In the genomic region with DNA sequence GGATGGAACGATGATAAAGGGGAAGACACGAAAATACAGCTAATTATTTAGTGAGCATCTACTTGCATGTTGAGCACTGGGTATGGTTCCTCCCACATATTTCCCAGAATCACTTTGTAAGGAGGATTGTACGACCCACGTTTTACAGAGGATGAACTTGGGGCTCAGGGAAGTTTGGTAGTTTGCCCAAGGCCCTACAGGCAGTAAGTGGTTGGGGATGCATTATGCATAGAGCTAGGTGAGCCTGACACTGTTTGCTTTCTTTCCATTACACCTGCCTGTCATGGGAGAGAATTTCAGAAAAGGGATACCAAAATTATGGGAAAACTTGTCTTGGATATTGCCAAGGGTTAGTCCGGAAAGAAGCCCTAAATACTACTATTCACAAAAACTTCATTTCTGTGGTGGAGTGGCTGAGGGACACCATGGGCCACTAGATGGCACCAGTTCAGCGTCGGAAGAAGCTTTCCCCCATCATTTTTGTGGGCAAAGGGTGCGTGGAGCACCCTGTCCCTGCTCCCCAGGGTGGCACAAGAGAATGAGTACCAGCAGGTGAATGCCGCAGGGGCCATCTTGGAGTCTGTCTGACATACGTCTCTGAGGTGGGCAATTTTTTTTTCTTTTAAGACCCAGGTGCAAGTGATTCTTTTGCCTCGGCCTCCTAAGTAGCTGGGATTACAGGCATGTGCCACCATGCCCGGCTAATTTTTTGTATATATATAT, we compare ENCODE assay signal across 8 cellular contexts. TPM values are rescaled to one million over a fixed set of nuclear protein-coding genes. Genes with fewer than 3 reads are reported as not detected.
DNase-seq lines count a peak whose midpoint lies in the region; ATAC-seq and TF ChIP-seq lines count a peak whose summit lies in the region.

No MANE protein-coding gene starts in this region.

- POLR2A ChIA-PET in AG04449 (lab: Yijun Ruan, JAX): interaction anchor here (0.7 kb wide), 1 partner anchor 253 kb away, joined by 4 read pairs; no protein-coding TSS in a partner anchor
- POLR2A ChIA-PET in activated CD4-positive, alpha-beta T cell treated with anti-CD3 and anti-CD28 coated beads for 36 hours (lab: Charles Lee): no interaction called here

- no peaks in the 10 kb centered on the region for H3K4me1 Mint-ChIP-seq in activated CD4-positive, alpha-beta T cell treated with anti-CD3 and anti-CD28 coated beads for 36 hours

- peaks cover 10% of the 10 kb centered on the region for H3K27me3 Mint-ChIP-seq in activated CD4-positive, alpha-beta T cell treated with anti-CD3 and anti-CD28 coated beads for 36 hours

- no peak overlapping the region for H3K27ac Mint-ChIP-seq in activated CD4-positive, alpha-beta T cell treated with anti-CD3 and anti-CD28 coated beads for 36 hours

- no peak overlapping the region for H2BK5ac ChIP-seq in mesenchymal stem cell (ENCODE audit: low read depth, low read length, poor library complexity, severe bottlenecking)

- no peak overlapping the region for H3K9ac ChIP-seq in mesenchymal stem cell (ENCODE audit: low read length)

- WGBS in mesenchymal stem cell: 53% methylated on average over 11 of the region's 12 CpGs

- no peak overlapping the region for H2AFZ ChIP-seq in mesenchymal stem cell (ENCODE audit: low read depth, low read length)

- no peak overlapping the region for H2BK12ac ChIP-seq in mesenchymal stem cell (ENCODE audit: low read length in 2 of 2)

- no peaks in the 10 kb centered on the region for H3K9me3 Mint-ChIP-seq in activated CD4-positive, alpha-beta T cell treated with anti-CD3 and anti-CD28 coated beads for 36 hours (ENCODE audit: low read depth)

- H3K27me3 ChIP-seq in mesenchymal stem cell (ENCODE audit: control insufficient read depth in 1 of 2, insufficient read depth in 1 of 2, low read length in 2 of 2): peaks cover 5 to 13% of the 10 kb centered on the region in 2 experiments

- H3K23ac ChIP-seq in mesenchymal stem cell (ENCODE audit: low read length in 2 of 2): no peak overlapping the region

- TF ChIP-seq CTCF in AG04449 (IDR thresholded peaks at IDR 0.05; ENCODE audit: insufficient read depth, low read length, missing control alignments): peak; percentile 86

- no peak overlapping the region for H2AK5ac ChIP-seq in mesenchymal stem cell (ENCODE audit: low read length, severe bottlenecking)

- H3K4ac ChIP-seq in mesenchymal stem cell (ENCODE audit: low read depth in 1 of 2, low read length in 2 of 2): no peak overlapping the region

- ATAC-seq in GM19468 (IDR thresholded peaks at IDR 0.05; ENCODE audit: extremely low read depth, unreplicated experiment): peak; percentile 58
- peak; percentile 61 for ATAC-seq in activated CD4-positive, alpha-beta T cell treated with anti-CD3 and anti-CD28 coated beads for 36 hours
- ATAC-seq in HG03095 (IDR thresholded peaks at IDR 0.05; ENCODE audit: unreplicated experiment): no peak

- H2BK120ac ChIP-seq in mesenchymal stem cell (ENCODE audit: low read depth, low read length): no peak overlapping the region

- H3K4me3 ChIP-seq in AG04449 (ENCODE audit: low read depth, low read length) (no peak overlapping the region), mesenchymal stem cell (ENCODE audit: insufficient read depth in 1 of 2, low read depth in 1 of 2, low read length in 2 of 2) (no peak overlapping the region)

- DNase-seq in AG04449 (ENCODE audit: low read depth, low spot score): no peak
- peak; percentile 28 for DNase-seq in NCI-H2227 treated with DMSO at 0.1 percent for 48 hours (lab: John Stamatoyannopoulos, UW)
- peak; percentile 70 for DNase-seq in activated CD4-positive, alpha-beta T cell treated with anti-CD3 and anti-CD28 coated beads for 36 hours
- DNase-seq in dedifferentiated amniotic fluid mesenchymal stem cell (ENCODE audit: extremely low spot score): peak; percentile 45
- peak; percentile 62 for DNase-seq in mesenchymal stem cell
- peak; percentile 12 to 60 (median 28) for DNase-seq in stimulated activated naive CD4-positive, alpha-beta T cell (lab: John Stamatoyannopoulos, UW)

- H3K9me3 ChIP-seq in mesenchymal stem cell (ENCODE audit: control insufficient read depth, low read length): no peaks in the 10 kb centered on the region

- H3K4me2 ChIP-seq in mesenchymal stem cell (ENCODE audit: low read length, poor library complexity, severe bottlenecking): no peak overlapping the region

- intact Hi-C loops in activated CD4-positive, alpha-beta T cell treated with anti-CD3 and anti-CD28 coated beads for 36 hours (cut with DNase I, micrococcal nuclease): loop anchor here (1.0 to 10.0 kb wide), 5 partner anchors 218 to 847 kb away; a partner anchor contains a TSS

- H4K91ac ChIP-seq in mesenchymal stem cell (ENCODE audit: low read length): no peak overlapping the region

- no peak overlapping the region for H2BK15ac ChIP-seq in mesenchymal stem cell (ENCODE audit: low read depth, poor library complexity, severe bottlenecking)

- CTCF ChIA-PET in AG04449 (lab: Yijun Ruan, JAX): interaction anchor here (0.7 to 12.0 kb wide), 41 partner anchors 9 to 847 kb away, joined by 3 to 349 read pairs (median 5); a partner anchor contains a TSS
- CTCF ChIA-PET in activated CD4-positive, alpha-beta T cell treated with anti-CD3 and anti-CD28 coated beads for 36 hours (lab: Charles Lee): interaction anchor here (0.6 to 10.7 kb wide), 19 partner anchors 10 to 985 kb away, joined by 3 to 107 read pairs (median 4); a partner anchor contains a TSS

- no peaks in the 10 kb centered on the region for H3K36me3 ChIP-seq in mesenchymal stem cell (ENCODE audit: control insufficient read depth in 1 of 2, insufficient read depth in 2 of 2, low read depth in 1 of 2, low read length in 2 of 2)

- no peak overlapping the region for H3K4me3 Mint-ChIP-seq in activated CD4-positive, alpha-beta T cell treated with anti-CD3 and anti-CD28 coated beads for 36 hours

- H3K36me3 Mint-ChIP-seq in activated CD4-positive, alpha-beta T cell treated with anti-CD3 and anti-CD28 coated beads for 36 hours (ENCODE audit: low read depth): no peaks in the 10 kb centered on the region

- no peak overlapping the region for H3K18ac ChIP-seq in mesenchymal stem cell (ENCODE audit: low read depth in 1 of 2, low read length in 2 of 2)

- H4K8ac ChIP-seq in mesenchymal stem cell (ENCODE audit: low read length): no peak overlapping the region

- no peaks in the 10 kb centered on the region for H3K79me1 ChIP-seq in mesenchymal stem cell (replicated peaks; ENCODE audit: low read length, poor library complexity, severe bottlenecking)

- no peak overlapping the region for H3K27ac ChIP-seq in mesenchymal stem cell (ENCODE audit: low read length, poor library complexity, severe bottlenecking)

- peaks cover 1% of the 10 kb centered on the region for H3K4me1 ChIP-seq in mesenchymal stem cell (ENCODE audit: control insufficient read depth, insufficient read depth, low read depth, low read length)

- H3K14ac ChIP-seq in mesenchymal stem cell (ENCODE audit: low read length in 2 of 2): no peak overlapping the region

RNA-seq across cellular contexts. Expression of a gene that starts 18.3 kb away (rescaled TPM):
- total RNA-seq in activated CD4-positive, alpha-beta T cell treated with anti-CD3 and anti-CD28 coated beads for 36 hours: 1,000 to 10,000 TPM; 2,340 to 2,373 TPM
- 4,053 TPM for polyA plus RNA-seq in mesenchymal stem cell (2013, experiment 1 of 2)
- polyA plus RNA-seq in mesenchymal stem cell (2013, experiment 2 of 2): 4,052 TPM

RNA-seq across cellular contexts. Expression of a gene that starts 23.5 kb away (rescaled TPM):
- 10 to 100 TPM; 12.7 to 20.0 TPM for total RNA-seq in activated CD4-positive, alpha-beta T cell treated with anti-CD3 and anti-CD28 coated beads for 36 hours
- 68.1 TPM for polyA plus RNA-seq in mesenchymal stem cell (2013, experiment 1 of 2)
- 71.5 TPM for polyA plus RNA-seq in mesenchymal stem cell (2013, experiment 2 of 2)

RNA-seq across cellular contexts. Expression of a gene that starts 50.1 kb away (rescaled TPM):
- 10 to 100 TPM; 66.1 to 67.3 TPM for total RNA-seq in activated CD4-positive, alpha-beta T cell treated with anti-CD3 and anti-CD28 coated beads for 36 hours
- polyA plus RNA-seq in mesenchymal stem cell (2013, experiment 1 of 2): 41.0 TPM
- polyA plus RNA-seq in mesenchymal stem cell (2013, experiment 2 of 2): 43.8 TPM

RNA-seq across cellular contexts. Expression of a gene that starts 51.3 kb away (rescaled TPM):
- under 1 TPM; 0.71 to 0.79 TPM for total RNA-seq in activated CD4-positive, alpha-beta T cell treated with anti-CD3 and anti-CD28 coated beads for 36 hours
- polyA plus RNA-seq in mesenchymal stem cell (2013, experiment 1 of 2): 30.0 TPM
- polyA plus RNA-seq in mesenchymal stem cell (2013, experiment 2 of 2): 30.5 TPM
